In the genomic region with DNA sequence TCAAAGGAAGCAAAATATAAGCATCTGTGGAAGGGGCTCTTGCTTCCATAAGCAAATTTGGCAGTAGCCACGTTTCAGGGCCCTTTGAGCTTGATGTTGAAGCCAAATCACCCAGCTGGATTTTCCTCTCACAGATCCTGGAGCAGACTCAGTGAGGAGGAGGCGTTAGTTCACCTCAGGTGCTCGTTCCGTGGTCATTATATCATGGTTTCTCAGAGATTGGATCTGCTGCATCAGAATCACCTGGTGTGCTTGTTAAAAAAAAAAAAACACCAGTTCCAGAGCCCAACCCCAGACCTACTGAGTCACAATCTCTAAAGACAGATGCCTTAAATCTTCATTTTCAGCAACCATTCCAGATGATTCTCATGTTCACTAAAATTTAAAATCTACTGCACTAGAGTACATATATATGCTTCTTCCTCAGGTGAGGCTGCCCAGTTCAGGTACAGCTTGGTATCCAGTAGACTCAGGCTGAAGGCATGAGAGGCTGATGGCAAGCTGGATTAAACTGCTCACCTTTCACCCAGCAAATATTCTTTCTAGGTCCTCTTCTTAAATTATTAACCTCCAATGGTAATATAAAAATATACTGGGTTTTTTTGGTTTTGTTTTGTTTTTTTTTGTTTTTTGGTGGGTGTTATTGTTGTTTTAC, we compare ENCODE assay signal across 33 cellular contexts. TPM values are rescaled to one million over a fixed set of nuclear protein-coding genes. Genes with fewer than 3 reads are reported as not detected.
A peak's percentile ranks its signal among the peaks of the same experiment; 100 is the strongest.
DNase-seq lines count a peak whose midpoint lies in the region; TF ChIP-seq lines count a peak whose summit lies in the region.
"Had no signal": no experiment of that assay in that cellular context is flagged by ENCODE, and none has a peak within 500 bp of the region (broad histone marks: within the 10 kb centered on the region; RNA-seq: fewer than 3 reads in every experiment).

No MANE protein-coding gene starts in this region.

- H3K4me3 Mint-ChIP-seq in MCF 10A (ENCODE audit: unreplicated experiment): no peak overlapping the region
- H3K4me3 Mint-ChIP-seq: B cell; CD14-positive monocyte; CD4-positive, alpha-beta memory T cell; CD4-positive, alpha-beta T cell; CD4-positive, CD25-positive, alpha-beta regulatory T cell; CD8-positive, alpha-beta memory T cell; CD8-positive, alpha-beta T cell had no signal

- H3K27ac ChIP-seq in mammary epithelial cell (ENCODE audit: insufficient read depth, low read depth, low read length) (no peak overlapping the region), mesenchymal stem cell (ENCODE audit: low read length, poor library complexity, severe bottlenecking) (no peak overlapping the region), trophoblast cell (ENCODE audit: low read depth, low read length) (no peak overlapping the region)
- H3K27ac ChIP-seq: 22Rv1; BLaER1; BLaER1 treated with 17β-estradiol and CSF1 and Interleukin-3, amounts not matched to agents 10 nM and 100 nM; C4-2B had no signal

- no peak overlapping the region for H2BK15ac ChIP-seq in mesenchymal stem cell (ENCODE audit: low read depth, poor library complexity, severe bottlenecking)

- H2BK120ac ChIP-seq in mesenchymal stem cell (ENCODE audit: low read depth, low read length) (no peak overlapping the region), trophoblast cell (ENCODE audit: insufficient read depth, low read length, poor library complexity) (no peak overlapping the region)

- dilution Hi-C loops in mammary epithelial cell (cut with HindIII; ENCODE audit: low sequenced_read_pairs): no loop called here

- WGBS in mammary epithelial cell (ENCODE audit: low coverage, missing lambda C conversion rate): 60% methylated on average over 3 of the region's 4 CpGs
- 77% methylated on average over 3 of the region's 4 CpGs for WGBS in mesenchymal stem cell
- WGBS in trophoblast cell (ENCODE audit: extremely low coverage, insufficient coverage, insufficient read length): no CpG with 5 or more reads among the region's 4 CpGs

- H2AK5ac ChIP-seq in mesenchymal stem cell (ENCODE audit: low read length, severe bottlenecking): peak overlapping the region; percentile 22
- H2AK5ac ChIP-seq in trophoblast cell (ENCODE audit: low read length): no peak overlapping the region

- H3K9ac ChIP-seq in mammary epithelial cell (ENCODE audit: insufficient read depth, low read length) (no peak overlapping the region), mesenchymal stem cell (ENCODE audit: low read length) (no peak overlapping the region), trophoblast cell (ENCODE audit: low read length) (no peak overlapping the region)
- H3K9ac ChIP-seq: BLaER1; BLaER1 treated with 17β-estradiol and CSF1 and Interleukin-3, amounts not matched to agents 10 nM and 100 nM had no signal

- H4K8ac ChIP-seq in mesenchymal stem cell (ENCODE audit: low read length): no peak overlapping the region
- H4K8ac ChIP-seq in trophoblast cell (ENCODE audit: low read depth, low read length): no peak overlapping the region

- no peak overlapping the region for H2AFZ ChIP-seq in mammary epithelial cell (ENCODE audit: low read depth, low read length)
- no peak overlapping the region for H2AFZ ChIP-seq in mesenchymal stem cell (ENCODE audit: low read depth, low read length)
- H2AFZ ChIP-seq in trophoblast cell (ENCODE audit: insufficient read depth, low read length, poor library complexity): no peak overlapping the region

- no peaks in the 10 kb centered on the region for H3K9me3 Mint-ChIP-seq in MCF 10A (ENCODE audit: unreplicated experiment)

- H3K36me3 Mint-ChIP-seq in MCF 10A (ENCODE audit: insufficient read depth, unreplicated experiment): no peaks in the 10 kb centered on the region
- H3K36me3 Mint-ChIP-seq: CD14-positive monocyte; CD4-positive, alpha-beta memory T cell; CD4-positive, CD25-positive, alpha-beta regulatory T cell; CD8-positive, alpha-beta memory T cell; CD8-positive, alpha-beta T cell had no signal

- H3K4me1 ChIP-seq in mammary epithelial cell (ENCODE audit: insufficient read depth, low read length): peaks cover 10% of the 10 kb centered on the region
- peaks cover 2% of the 10 kb centered on the region for H3K4me1 ChIP-seq in mesenchymal stem cell (ENCODE audit: control insufficient read depth, insufficient read depth, low read depth, low read length)
- peaks cover 0 to 5% of the 10 kb centered on the region in 2 experiments for H3K4me1 ChIP-seq in trophoblast cell (ENCODE audit: control insufficient read depth in 1 of 2, insufficient read depth in 2 of 2, low read length in 2 of 2)
- H3K4me1 ChIP-seq: BE2C; BLaER1; BLaER1 treated with 17β-estradiol and CSF1 and Interleukin-3, amounts not matched to agents 10 nM and 100 nM had no signal

- H3K18ac ChIP-seq in mesenchymal stem cell (ENCODE audit: low read depth in 1 of 2, low read length in 2 of 2) (no peak overlapping the region), trophoblast cell (ENCODE audit: low read length) (no peak overlapping the region)

- H2BK5ac ChIP-seq in mesenchymal stem cell (ENCODE audit: low read depth, low read length, poor library complexity, severe bottlenecking) (no peak overlapping the region), trophoblast cell (ENCODE audit: low read depth, low read length, poor library complexity) (no peak overlapping the region)

- H2BK12ac ChIP-seq in mesenchymal stem cell (ENCODE audit: low read length in 2 of 2): no peak overlapping the region
- H2BK12ac ChIP-seq in trophoblast cell (ENCODE audit: low read length): no peak overlapping the region

- H3K27me3 Mint-ChIP-seq in MCF 10A (ENCODE audit: insufficient read depth, unreplicated experiment): no peaks in the 10 kb centered on the region

- BruUV-seq in mammary epithelial cell (replicated peaks; lab: Mats Ljungman, UMichigan) (no TSS peak), MCF 10A (replicated peaks; lab: Mats Ljungman, UMichigan) (no TSS peak)

- no peaks in the 10 kb centered on the region for H3K36me3 ChIP-seq in mammary epithelial cell (ENCODE audit: insufficient read depth, low read length)
- H3K36me3 ChIP-seq in mesenchymal stem cell (ENCODE audit: control insufficient read depth in 1 of 2, insufficient read depth in 2 of 2, low read depth in 1 of 2, low read length in 2 of 2): no peaks in the 10 kb centered on the region
- no peaks in the 10 kb centered on the region for H3K36me3 ChIP-seq in trophoblast cell (ENCODE audit: control insufficient read depth in 1 of 2, insufficient read depth in 2 of 2, low read length in 2 of 2)
- H3K36me3 ChIP-seq: BE2C; BLaER1; BLaER1 treated with 17β-estradiol and CSF1 and Interleukin-3, amounts not matched to agents 10 nM and 100 nM had no signal

- no peak overlapping the region for H3K27ac Mint-ChIP-seq in MCF 10A (ENCODE audit: low read depth, unreplicated experiment)
- H3K27ac Mint-ChIP-seq: B cell; CD14-positive monocyte; CD4-positive, alpha-beta memory T cell; CD4-positive, alpha-beta T cell; CD8-positive, alpha-beta T cell had no signal

- H3K9me3 ChIP-seq in mammary epithelial cell (replicated peaks; ENCODE audit: insufficient read depth, low read length): no peaks in the 10 kb centered on the region
- no peaks in the 10 kb centered on the region for H3K9me3 ChIP-seq in mesenchymal stem cell (ENCODE audit: control insufficient read depth, low read length)
- H3K9me3 ChIP-seq in trophoblast cell (ENCODE audit: insufficient read depth, low read depth, low read length): no peaks in the 10 kb centered on the region
- H3K9me3 ChIP-seq: A549, BE2C, BLaER1, Caco-2 had no signal

- in situ Hi-C loops in mammary epithelial cell (cut with MboI; ENCODE audit: low sequenced_read_pairs in 2 of 2): loop anchor here in 1 of 2 donors (10.0 to 25.0 kb wide), 3 partner anchors 105 to 552 kb away; partner anchors contain the start of gene BICC1

- no peak overlapping the region for H3K14ac ChIP-seq in mesenchymal stem cell (ENCODE audit: low read length in 2 of 2)
- H3K14ac ChIP-seq in trophoblast cell (ENCODE audit: low read length): no peak overlapping the region

- H3K4me3 ChIP-seq in mammary epithelial cell (replicated peaks in 1 of 3; ENCODE audit: insufficient read depth in 1 of 3, low read depth in 2 of 3, low read length in 3 of 3) (no peak overlapping the region), mesenchymal stem cell (ENCODE audit: insufficient read depth in 1 of 2, low read depth in 1 of 2, low read length in 2 of 2) (no peak overlapping the region), trophoblast cell (ENCODE audit: low read depth, low read length) (no peak overlapping the region)
- H3K4me3 ChIP-seq: A549; BLaER1; BLaER1 treated with 17β-estradiol and CSF1 and Interleukin-3, amounts not matched to agents 10 nM and 100 nM had no signal

- H3K23ac ChIP-seq in mesenchymal stem cell (ENCODE audit: low read length in 2 of 2) (no peak overlapping the region), trophoblast cell (ENCODE audit: low read length) (no peak overlapping the region)

- no peaks in the 10 kb centered on the region for H3K79me2 ChIP-seq in mammary epithelial cell (ENCODE audit: insufficient read depth, low read length)
- no peaks in the 10 kb centered on the region for H3K79me2 ChIP-seq in trophoblast cell (ENCODE audit: control insufficient read depth, insufficient read depth, low read length, poor library complexity)

- TF ChIP-seq CTCF in mammary epithelial cell (conservative IDR thresholded peaks at IDR 0.05 in 1 of 2, IDR thresholded peaks at IDR 0.05 in 1 of 2; ENCODE audit: extremely low read depth in 1 of 2, insufficient read depth in 1 of 2, low read depth in 1 of 2, low read length in 2 of 2) (no peak), MCF 10A (IDR thresholded peaks at IDR 0.05; ENCODE audit: unreplicated experiment) (no peak)

- intact Hi-C loops in mammary epithelial cell (cut with micrococcal nuclease) (loop anchor here (5.0 kb wide), 1 partner anchor 822 kb away; no protein-coding TSS in a partner anchor), MCF 10A (cut with micrococcal nuclease) (loop anchor here (5.0 to 10.0 kb wide), 2 partner anchors 542 to 1215 kb away; no protein-coding TSS in a partner anchor)

- POLR2A ChIA-PET in MCF 10A (lab: Yijun Ruan, JAX): interaction anchor here (1.0 kb wide), 1 partner anchor 105 kb away, joined by 3 read pairs; no protein-coding TSS in a partner anchor

- DNase-seq in mammary epithelial cell (peak; percentile 43), MCF 10A (ENCODE audit: unreplicated experiment) (no peak), mesenchymal stem cell (no peak), trophoblast cell (peak; percentile 56 to 75), hepatic stellate cell (ENCODE audit: low spot score) (no peak), SKM-1 treated with dmso at 0.1 percent for 144 hours (lab: John Stamatoyannopoulos, UW; ENCODE audit: unreplicated experiment) (no peak)
- DNase-seq: 8988T; ACHN; AML-193; BE2C; C1 segment of cervical spinal cord; Caco-2; Calu3; CD4-positive, alpha-beta memory T cell; CD4-positive, alpha-beta T cell; CD4-positive, CD25-positive, alpha-beta regulatory T cell; CD8-positive, alpha-beta memory T cell; CD8-positive, alpha-beta T cell; COR-L47; DMS 273 treated with DMSO at 0.1 percent for 48 hours; DMS153; DMS53; DMS79; DMS79 treated with DMSO at 0.1 percent for 48 hours; DND-41; EL had no signal

- CTCF ChIA-PET in mammary epithelial cell (lab: Charles Lee; ENCODE audit: low non-redundant PET): no interaction called here
- CTCF ChIA-PET in MCF 10A (lab: Yijun Ruan, JAX): interaction anchor here (0.5 to 1.4 kb wide), 6 partner anchors 74 to 559 kb away, joined by 3 to 4 read pairs (median 4); no protein-coding TSS in a partner anchor

- H4K91ac ChIP-seq in mesenchymal stem cell (ENCODE audit: low read length): no peak overlapping the region
- no peak overlapping the region for H4K91ac ChIP-seq in trophoblast cell (ENCODE audit: low read depth, low read length)

- H3K4ac ChIP-seq in mesenchymal stem cell (ENCODE audit: low read depth in 1 of 2, low read length in 2 of 2) (no peak overlapping the region), trophoblast cell (ENCODE audit: low read depth, low read length) (no peak overlapping the region)

- peaks cover 16% of the 10 kb centered on the region for H3K4me1 Mint-ChIP-seq in MCF 10A (ENCODE audit: insufficient read depth, unreplicated experiment)
- H3K4me1 Mint-ChIP-seq: B cell; CD14-positive monocyte; CD4-positive, alpha-beta memory T cell; CD4-positive, CD25-positive, alpha-beta regulatory T cell; CD8-positive, alpha-beta memory T cell had no signal

- H4K12ac ChIP-seq in trophoblast cell (ENCODE audit: low read depth, low read length): no peak overlapping the region

- no peaks in the 10 kb centered on the region for H4K20me1 ChIP-seq in mammary epithelial cell (ENCODE audit: insufficient read depth, low read length)
- H4K20me1 ChIP-seq: BLaER1; BLaER1 treated with 17β-estradiol and CSF1 and Interleukin-3, amounts not matched to agents 10 nM and 100 nM had no signal

- H3K4me2 ChIP-seq in mammary epithelial cell (ENCODE audit: insufficient read depth, low read depth, low read length): no peak overlapping the region
- H3K4me2 ChIP-seq in mesenchymal stem cell (ENCODE audit: low read length, poor library complexity, severe bottlenecking): no peak overlapping the region
- H3K4me2 ChIP-seq in trophoblast cell (ENCODE audit: low read length): no peak overlapping the region
- H3K4me2 ChIP-seq: A549; BLaER1; BLaER1 treated with 17β-estradiol and CSF1 and Interleukin-3, amounts not matched to agents 10 nM and 100 nM had no signal

- peaks cover 1% of the 10 kb centered on the region for H3K79me1 ChIP-seq in mesenchymal stem cell (replicated peaks; ENCODE audit: low read length, poor library complexity, severe bottlenecking)
- H3K79me1 ChIP-seq in trophoblast cell (ENCODE audit: low read length): no peaks in the 10 kb centered on the region

- H3K27me3 ChIP-seq in mammary epithelial cell (ENCODE audit: insufficient read depth, low read length): no peaks in the 10 kb centered on the region
- no peaks in the 10 kb centered on the region for H3K27me3 ChIP-seq in mesenchymal stem cell (ENCODE audit: control insufficient read depth in 1 of 2, insufficient read depth in 1 of 2, low read length in 2 of 2)
- H3K27me3 ChIP-seq in trophoblast cell (ENCODE audit: insufficient read depth, low read length): no peaks in the 10 kb centered on the region
- H3K27me3 ChIP-seq: BE2C; BLaER1; BLaER1 treated with 17β-estradiol and CSF1 and Interleukin-3, amounts not matched to agents 10 nM and 100 nM had no signal

RNA-seq across cellular contexts. Expression of gene TFAM, which starts 24.9 kb away (rescaled TPM):
- total RNA-seq in mammary epithelial cell (10 to 100 TPM; 26.2 to 46.3 TPM), MCF 10A (2022) (44.4 and 62.3 TPM in 2 replicates)
- 23.6 TPM for polyA plus RNA-seq in mammary epithelial cell
- polyA minus RNA-seq in mammary epithelial cell: 41.6 TPM
- 24.4 TPM for polyA plus RNA-seq in mesenchymal stem cell (2013, experiment 1 of 2)
- 23.2 TPM for polyA plus RNA-seq in mesenchymal stem cell (2013, experiment 2 of 2)
- polyA plus RNA-seq in trophoblast cell (2013): 21.4 and 21.6 TPM in 2 replicates

Comparison
In these comparisons a context has a peak if more than half of its experiments do, and no peak if none do; other contexts are left out.
1. DNase-seq: peak in mammary epithelial cell (single experiment) and trophoblast cell (2 of 2); none in MCF 10A (single experiment), mesenchymal stem cell (single experiment), hepatic stellate cell (single experiment) and SKM-1 treated with dmso at 0.1 percent for 144 hours (single experiment).